In the genomic region with DNA sequence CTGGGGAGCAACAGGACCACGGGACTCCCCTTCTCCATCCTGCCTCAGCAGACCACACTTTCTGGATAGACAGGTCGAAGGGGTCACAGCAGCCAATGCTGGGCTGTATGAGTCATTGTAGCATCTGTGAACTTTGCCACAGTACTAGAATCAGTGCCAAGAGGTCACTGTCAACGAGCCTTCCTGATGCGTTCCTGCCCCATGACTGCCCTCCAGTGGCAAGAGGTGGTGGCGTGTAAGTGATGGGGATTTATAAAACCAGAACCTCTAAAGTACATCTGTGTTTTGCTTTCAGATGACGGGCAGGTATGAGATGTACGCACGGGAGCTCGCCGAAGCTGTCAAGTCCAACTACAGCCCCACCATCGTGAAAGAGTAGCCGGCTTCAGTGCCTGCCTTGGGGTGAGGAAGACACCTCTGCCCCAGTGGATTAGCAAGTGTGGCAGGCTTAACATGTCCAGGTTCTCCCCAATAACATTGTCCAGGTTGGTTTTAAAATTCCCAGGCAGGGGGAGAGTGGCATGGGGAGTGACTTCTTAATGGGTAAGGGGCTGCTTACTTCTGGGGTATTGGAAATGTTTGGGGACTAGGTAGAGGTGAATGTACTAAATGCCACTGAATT, we compare ENCODE assay signal across 8 cellular contexts. TPM values are rescaled to one million over a fixed set of nuclear protein-coding genes. Genes with fewer than 3 reads are reported as not detected.
DNase-seq lines count a peak whose midpoint lies in the region; ATAC-seq and TF ChIP-seq lines count a peak whose summit lies in the region.

No MANE protein-coding gene starts in this region.

- ATAC-seq in HG02870 (IDR thresholded peaks at IDR 0.05; ENCODE audit: unreplicated experiment), result peak; percentile 62
- peak; percentile 82 for ATAC-seq in left colon
- ATAC-seq in GM18517 (IDR thresholded peaks at IDR 0.05; ENCODE audit: unreplicated experiment), result no peak

- DNase-seq in NCI-H2171 (lab: John Stamatoyannopoulos, UW) (peak; percentile 46), left colon (peak; percentile 68 to 89)
- peak; percentile 57 for DNase-seq in activated CD4-positive, CD25-positive, alpha-beta regulatory T cell treated with anti-CD3 and anti-CD28 coated beads, Interleukin-2, amount 50 U/mL, for 16 hours (ENCODE audit: low read depth, low spot score)
- peak; percentile 60 for DNase-seq in central memory CD4-positive, alpha-beta T cell
- peak; percentile 46 to 64 (median 49) for DNase-seq in stimulated activated CD4-positive, alpha-beta T cell treated with anti-CD3 and anti-CD28 coated beads, TNF-alpha, amount 100 ng/mL, for 1 hour (ENCODE audit: low read depth in 3 of 3, low spot score in 1 of 3)

- intact Hi-C loops in left colon (cut with DNase I, micrococcal nuclease), result loop anchor here in 1 of 2 donors (10.0 kb wide), 1 partner anchor 201 kb away; no protein-coding TSS in a partner anchor

- peak; percentile 92 for TF ChIP-seq CTCF in GM12872 (IDR thresholded peaks at IDR 0.05; ENCODE audit: insufficient read depth, low read depth, low read length)

RNA-seq across cellular contexts. Expression of gene GUCD1, which starts 29.4 kb away (rescaled TPM):
- 100 to 1,000 TPM; 219 to 241 TPM for total RNA-seq in left colon

RNA-seq across cellular contexts. Expression of gene SNRPD3, which starts 30.3 kb away (rescaled TPM):
- 10 to 100 TPM; 60.3 to 70.8 TPM for total RNA-seq in left colon

RNA-seq across cellular contexts. Expression of gene UPB1, which starts 30.4 kb away (rescaled TPM):
- total RNA-seq in left colon, result under 1 TPM in 1 of 2 donors, not detected in 1; 0.08 TPM
